In genomic region chr5:154421868-154422267, GRCh38 we compare ENCODE assay signal across 8 cellular contexts. TPM values are rescaled to one million over a fixed set of nuclear protein-coding genes. Genes with fewer than 3 reads are reported as not detected.
DNase-seq lines count a peak whose midpoint lies in the region; ATAC-seq and TF ChIP-seq lines count a peak whose summit lies in the region.

No MANE protein-coding gene starts in this region.

- CTCF ChIA-PET in AG04449 (lab: Yijun Ruan, JAX) = interaction anchor here (0.8 to 1.7 kb wide), 13 partner anchors 13 to 352 kb away, joined by 3 to 7 read pairs (median 4); no protein-coding TSS in a partner anchor

- POLR2A ChIA-PET in AG04449 (lab: Yijun Ruan, JAX) = no interaction called here

- DNase-seq in AG04449 (ENCODE audit: low read depth, low spot score) (no peak), OCI-M1 (lab: John Stamatoyannopoulos, UW) (peak; percentile 63), fibroblast of villous mesenchyme (ENCODE audit: low read depth) (no peak), DMS79 treated with DMSO at 0.1 percent for 48 hours (lab: John Stamatoyannopoulos, UW) (no peak)
- DNase-seq in central memory CD4-positive, alpha-beta T cell = no peak

- peak; percentile 35 for TF ChIP-seq CTCF in AG04449 (IDR thresholded peaks at IDR 0.05; ENCODE audit: insufficient read depth, low read length, missing control alignments)
- peak; percentile 39; the same call in 1 of the 2 replicates for TF ChIP-seq CTCF in GM12874 (IDR thresholded peaks at IDR 0.05; ENCODE audit: insufficient read depth, low read depth, low read length)
- TF ChIP-seq CTCF in fibroblast of villous mesenchyme (IDR thresholded peaks at IDR 0.05; ENCODE audit: insufficient read depth, low read depth, low read length) = peak; percentile 53

- ATAC-seq in HG02870 (IDR thresholded peaks at IDR 0.05; ENCODE audit: unreplicated experiment) = no peak
- ATAC-seq in GM19328 (IDR thresholded peaks at IDR 0.05; ENCODE audit: unreplicated experiment) = no peak

- H3K4me3 ChIP-seq in AG04449 (ENCODE audit: low read depth, low read length) = no peak overlapping the region
- no peak overlapping the region for H3K4me3 ChIP-seq in fibroblast of villous mesenchyme (ENCODE audit: low read depth, low read length)

RNA-seq across cellular contexts. Expression of gene SAP30L, which starts 23.9 kb away (rescaled TPM):
- 14.8 and 20.7 TPM in 2 replicates for total RNA-seq in fibroblast of villous mesenchyme

RNA-seq across cellular contexts. Expression of gene HAND1, which starts 56.2 kb away (rescaled TPM):
- total RNA-seq in fibroblast of villous mesenchyme = not detected in 2 replicates
